8 cellular contexts compared by ENCODE assay signal in genomic region chr1:74733616-74734484, GRCh38. TPM values are rescaled to one million over a fixed set of nuclear protein-coding genes. Genes with fewer than 3 reads are reported as not detected.
DNase-seq lines count a peak whose midpoint lies in the region; ATAC-seq, FAIRE-seq and TF ChIP-seq lines count a peak whose summit lies in the region.

No MANE protein-coding gene starts in this region.

- peak; percentile 85 for FAIRE-seq in GM12891 (lab: Jason Lieb, UNC)

- H3K4me1 ChIP-seq in ACC112 (ENCODE audit: control insufficient read depth, insufficient read depth, low read length, unreplicated experiment): peaks cover 36% of the 10 kb centered on the region
- H3K4me1 ChIP-seq in SJSA1 (replicated peaks): peaks cover 21% of the 10 kb centered on the region

- peak; percentile 28 for DNase-seq in GM12891 (ENCODE audit: insufficient read length, low spot score)
- DNase-seq in NCI-H1048 (lab: John Stamatoyannopoulos, UW): peak; percentile 52
- DNase-seq in SJSA1 (ENCODE audit: low read depth in 1 of 2, low spot score in 2 of 2): peak; percentile 46 to 76
- DNase-seq in T47D (ENCODE audit: low read depth in 1 of 2, low spot score in 1 of 2): peak; percentile 17 to 70

- H3K9me3 ChIP-seq in SJSA1 (replicated peaks): no peaks in the 10 kb centered on the region
- no peaks in the 10 kb centered on the region for H3K9me3 ChIP-seq in iPS-18c (ENCODE audit: control insufficient read depth, insufficient read depth, low read length)

- peaks cover 51% of the 10 kb centered on the region for H3K79me2 ChIP-seq in ACC112 (ENCODE audit: control insufficient read depth, insufficient read depth, low read length, unreplicated experiment)

- H2AFZ ChIP-seq in ACC112 (ENCODE audit: low read length, unreplicated experiment): peak overlapping the region; percentile 83

- TF ChIP-seq POLR2A in GM12891 (IDR thresholded peaks at IDR 0.05; ENCODE audit: low read depth, low read length): no peak

- peak; percentile 38 for ATAC-seq in HG02840 (IDR thresholded peaks at IDR 0.05; ENCODE audit: low FRiP score, unreplicated experiment)

- H3K4me3 ChIP-seq in ACC112 (ENCODE audit: low read depth, low read length): peak overlapping the region; percentile 95
- H3K4me3 ChIP-seq in SJSA1: peak overlapping the region; percentile 64
- peak overlapping the region; percentile 66 for H3K4me3 ChIP-seq in iPS-18c (ENCODE audit: insufficient read depth, low read depth, low read length)
- H3K4me3 ChIP-seq in skin epidermis: peak overlapping the region; percentile 55 to 89 (median 71)

- H3K27me3 ChIP-seq in ACC112 (ENCODE audit: insufficient read depth, low read length) (no peaks in the 10 kb centered on the region), SJSA1 (replicated peaks) (no peaks in the 10 kb centered on the region)

- H3K27ac ChIP-seq in ACC112 (ENCODE audit: low read depth, low read length): peak overlapping the region; percentile 86
- peak overlapping the region; percentile 73 for H3K27ac ChIP-seq in SJSA1
- H3K27ac ChIP-seq in skin epidermis: peak overlapping the region; percentile 36 to 93 (median 86)

- in situ Hi-C loops in T47D (cut with HindIII; ENCODE audit: low pct_unique_long_range_greater_than_20kb, low sequenced_read_pairs): no loop called here

- H3K36me3 ChIP-seq in ACC112 (ENCODE audit: insufficient read depth, low read length): peaks cover 19% of the 10 kb centered on the region
- H3K36me3 ChIP-seq in SJSA1: peaks cover 44% of the 10 kb centered on the region

TF ChIP-seq in GM12891, 5 proteins besides CTCF, POLR2A, EP300 and RAD21:
- no peak for TF ChIP-seq POU2F2 (IDR thresholded peaks at IDR 0.05; ENCODE audit: low read depth, low read length)
- TF ChIP-seq PAX5 (IDR thresholded peaks at IDR 0.05; ENCODE audit: insufficient read depth, low read length, severe bottlenecking): peak; percentile 9

RNA-seq across cellular contexts. Expression of gene TYW3, which starts 0.9 kb away (rescaled TPM):
- polyA plus RNA-seq in GM12891 (2012; ENCODE audit: low read depth, missing spikeins): 47.7 TPM
- 25.8 and 41.4 TPM in 2 replicates for total RNA-seq in SJSA1 (2014; rRNA removed; shearing (Covaris generic))

RNA-seq across cellular contexts. Expression of gene CRYZ, which starts 1.0 kb away (rescaled TPM):
- 85.5 TPM for polyA plus RNA-seq in GM12891 (2012; ENCODE audit: low read depth, missing spikeins)
- total RNA-seq in SJSA1 (2014; rRNA removed; shearing (Covaris generic)): 84.0 and 101 TPM in 2 replicates

Comparison
In these comparisons a context has a peak if more than half of its experiments do, and no peak if none do; other contexts are left out.
1. Peak in every context shown above with its lines: DNase-seq, ATAC-seq, H3K4me3 ChIP-seq and H3K27ac ChIP-seq.